In the genomic region with DNA sequence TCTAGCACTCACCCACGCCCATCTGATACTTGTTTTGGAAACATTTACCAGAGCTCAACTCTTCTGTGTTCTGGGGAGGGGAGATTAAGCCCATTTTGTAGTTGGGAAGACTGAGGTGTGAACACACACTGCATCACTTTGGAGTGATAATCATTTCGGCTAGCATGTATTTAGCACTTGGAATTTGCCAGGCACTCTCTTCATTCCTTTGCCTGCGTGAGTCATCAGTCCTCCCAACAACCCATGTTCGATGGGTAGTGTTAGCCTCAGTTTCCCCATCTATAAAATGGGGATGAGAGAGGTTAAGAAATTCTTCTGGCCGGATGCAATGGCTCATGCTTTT, we compare ENCODE assay signal across 19 cellular contexts.
DNase-seq lines count a peak whose midpoint lies in the region; ATAC-seq, FAIRE-seq and TF ChIP-seq lines count a peak whose summit lies in the region.
"Had no signal": no experiment of that assay in that cellular context is flagged by ENCODE, and none has a peak within 500 bp of the region (broad histone marks: within the 10 kb centered on the region; RNA-seq: fewer than 3 reads in every experiment).

No MANE protein-coding gene starts in this region.

- H2AFZ ChIP-seq in DND-41 (ENCODE audit: low read depth, low read length) (no peak overlapping the region), MM.1S (ENCODE audit: low read length) (no peak overlapping the region)

- DNase-seq in DND-41: no peak
- DNase-seq in ascending aorta (ENCODE audit: low spot score in 2 of 2): no peak
- no peak for DNase-seq in kidney
- DNase-seq in NCI-H1417 treated with DMSO at 0.1 percent for 48 hours (lab: John Stamatoyannopoulos, UW): no peak
- no peak for DNase-seq in MM.1S
- DNase-seq in heart left ventricle: no peak
- DNase-seq: activated CD4-positive, CD25-positive, alpha-beta regulatory T cell treated with anti-CD3 and anti-CD28 coated beads, Interleukin-2, amount 50 U/mL, for 72 hours; activated naive CD4-positive, alpha-beta T cell treated with anti-CD3 and anti-CD28 coated beads, Interleukin-2, amount 50 U/mL, for 16 hours; DMS153; NCI-H748 treated with DMSO at 0.1 percent for 48 hours had no signal

- TF ChIP-seq CTCF in DND-41 (IDR thresholded peaks at IDR 0.05; ENCODE audit: borderline replicate concordance, extremely low read depth, low read length, poor library complexity, severe bottlenecking) (no peak), ascending aorta (IDR thresholded peaks at IDR 0.05) (no peak), kidney (IDR thresholded peaks at IDR 0.05; ENCODE audit: borderline replicate concordance, extremely low read depth, insufficient read depth) (no peak), MM.1S (IDR thresholded peaks at IDR 0.05; ENCODE audit: low read length) (no peak), heart left ventricle (IDR thresholded peaks at IDR 0.05) (no peak)

- no peak overlapping the region for H3K4me3 ChIP-seq in DND-41 (ENCODE audit: low read depth in 1 of 2, low read length in 2 of 2)
- peak overlapping the region in 1 of 2 donors; percentile 48 for H3K4me3 ChIP-seq in ascending aorta
- H3K4me3 ChIP-seq in kidney (ENCODE audit: low read length in 2 of 2): no peak overlapping the region
- no peak overlapping the region for H3K4me3 ChIP-seq in skin epidermis
- no peak overlapping the region for H3K4me3 ChIP-seq in MM.1S (ENCODE audit: low read length)
- no peak overlapping the region for H3K4me3 ChIP-seq in heart left ventricle
- H3K4me3 ChIP-seq: ovary had no signal

- peaks cover 7% of the 10 kb centered on the region for H3K9me3 ChIP-seq in DND-41 (ENCODE audit: insufficient read depth, low read length, severe bottlenecking)
- no peaks in the 10 kb centered on the region for H3K9me3 ChIP-seq in ascending aorta
- H3K9me3 ChIP-seq in kidney (ENCODE audit: control insufficient read depth in 1 of 2, low read length in 2 of 2): no peaks in the 10 kb centered on the region
- H3K9me3 ChIP-seq in MM.1S (replicated peaks; ENCODE audit: insufficient read depth, low read length): no peaks in the 10 kb centered on the region
- peaks cover 0 to 12% (median 0%) of the 10 kb centered on the region in 12 donors for H3K9me3 ChIP-seq in heart left ventricle
- H3K9me3 ChIP-seq: ovary had no signal

- H3K27me3 ChIP-seq in DND-41 (ENCODE audit: insufficient read depth, low read length, poor library complexity): no peaks in the 10 kb centered on the region
- no peaks in the 10 kb centered on the region for H3K27me3 ChIP-seq in ascending aorta
- H3K27me3 ChIP-seq in MM.1S (replicated peaks; ENCODE audit: insufficient read depth, low read length): no peaks in the 10 kb centered on the region
- H3K27me3 ChIP-seq in heart left ventricle: no peaks in the 10 kb centered on the region
- H3K27me3 ChIP-seq: heart right ventricle, ovary, right atrium auricular region had no signal

- ATAC-seq in DND-41 (ENCODE audit: insufficient read depth, low read depth) (no peak), HG03378 (IDR thresholded peaks at IDR 0.05; ENCODE audit: unreplicated experiment) (no peak), heart left ventricle (no peak)
- ATAC-seq: Right ventricle myocardium inferior had no signal

- no peak for FAIRE-seq in kidney (lab: Jason Lieb, UNC)
- FAIRE-seq: colon, GM12891 had no signal

- H3K4me2 ChIP-seq in DND-41 (ENCODE audit: insufficient read depth, low read length): no peak overlapping the region
- H3K4me2 ChIP-seq in MM.1S (ENCODE audit: low read depth, low read length): no peak overlapping the region

- peaks cover 18% of the 10 kb centered on the region; the same call in 1 of the 2 replicates for H4K20me1 ChIP-seq in DND-41 (ENCODE audit: insufficient read depth, low read length)
- no peaks in the 10 kb centered on the region for H4K20me1 ChIP-seq in MM.1S (ENCODE audit: insufficient read depth, low read length)

- peaks cover 19% of the 10 kb centered on the region for H3K79me2 ChIP-seq in DND-41 (ENCODE audit: insufficient read depth, low read length)
- H3K79me2 ChIP-seq in MM.1S (ENCODE audit: low read length): no peaks in the 10 kb centered on the region

- 85 to 90% (median 88%) methylated on average over 5 of the region's 5 CpGs for WGBS in heart left ventricle, 4 donors

- H3K36me3 ChIP-seq in DND-41 (ENCODE audit: insufficient read depth, low read length): peaks cover 25% of the 10 kb centered on the region
- no peaks in the 10 kb centered on the region for H3K36me3 ChIP-seq in ascending aorta
- no peaks in the 10 kb centered on the region for H3K36me3 ChIP-seq in kidney (ENCODE audit: control insufficient read depth in 1 of 2, insufficient read depth in 2 of 2, low read length in 2 of 2)
- H3K36me3 ChIP-seq in MM.1S (replicated peaks; ENCODE audit: insufficient read depth, low read length): no peaks in the 10 kb centered on the region
- no peaks in the 10 kb centered on the region for H3K36me3 ChIP-seq in heart left ventricle
- H3K36me3 ChIP-seq: heart right ventricle, left ventricle myocardium inferior, ovary, right atrium auricular region had no signal

- no peaks in the 10 kb centered on the region for H3K9me2 ChIP-seq in MM.1S (replicated peaks; ENCODE audit: insufficient read depth, low read length)

- H3K9ac ChIP-seq in DND-41 (ENCODE audit: low read depth, low read length) (no peak overlapping the region), kidney (ENCODE audit: low read length in 2 of 2) (no peak overlapping the region), MM.1S (ENCODE audit: low read length) (no peak overlapping the region)

- H3K27ac ChIP-seq in DND-41 (ENCODE audit: low read length) (peak overlapping the region; percentile 32; the same call in 1 of the 2 replicates), ascending aorta (peak overlapping the region; percentile 83 to 90), kidney (ENCODE audit: low read depth in 2 of 2, low read length in 2 of 2) (peak overlapping the region; percentile 47 to 59), skin epidermis (peak overlapping the region in 11 of 21 experiments; percentile 6 to 77 (median 57)), MM.1S (ENCODE audit: low read length) (no peak overlapping the region), heart left ventricle (no peak overlapping the region)
- H3K27ac ChIP-seq: heart right ventricle, ovary, right atrium auricular region had no signal

- intact Hi-C loops in ascending aorta (cut with DNase I): loop anchor here (1.0 to 5.0 kb wide), 2 partner anchors 46 to 57 kb away; no protein-coding TSS in a partner anchor
- intact Hi-C loops in kidney (cut with DNase I): no loop called here
- intact Hi-C loops in heart left ventricle (cut with DNase I): loop anchor here in 1 of 10 donors (5.0 kb wide), 1 partner anchor 57 kb away; no protein-coding TSS in a partner anchor

- no peak for TF ChIP-seq POLR2A in heart left ventricle (IDR thresholded peaks at IDR 0.05)

- no peaks in the 10 kb centered on the region for H3F3A ChIP-seq in MM.1S (ENCODE audit: insufficient read depth, low read length)

- peaks cover 31% of the 10 kb centered on the region for H3K4me1 ChIP-seq in DND-41 (ENCODE audit: insufficient read depth, low read length)
- peaks cover 16 to 43% of the 10 kb centered on the region in 2 donors for H3K4me1 ChIP-seq in ascending aorta
- peaks cover 32 to 41% of the 10 kb centered on the region in 2 donors for H3K4me1 ChIP-seq in kidney (ENCODE audit: control insufficient read depth in 1 of 2, insufficient read depth in 1 of 2, low read depth in 1 of 2, low read length in 2 of 2)
- no peaks in the 10 kb centered on the region for H3K4me1 ChIP-seq in MM.1S (ENCODE audit: low read length)
- peaks cover 0 to 30% (median 14%) of the 10 kb centered on the region in 12 donors for H3K4me1 ChIP-seq in heart left ventricle

Comparison
In these comparisons a context has a peak if more than half of its experiments do, and no peak if none do; other contexts are left out.
1. H3K27ac ChIP-seq: peak in DND-41 (single experiment), ascending aorta (2 of 2), kidney (2 of 2) and skin epidermis (11 of 21); none in MM.1S (single experiment) and heart left ventricle (0 of 12).